Comparison of ENCODE assay signal across 35 cellular contexts in the genomic region with DNA sequence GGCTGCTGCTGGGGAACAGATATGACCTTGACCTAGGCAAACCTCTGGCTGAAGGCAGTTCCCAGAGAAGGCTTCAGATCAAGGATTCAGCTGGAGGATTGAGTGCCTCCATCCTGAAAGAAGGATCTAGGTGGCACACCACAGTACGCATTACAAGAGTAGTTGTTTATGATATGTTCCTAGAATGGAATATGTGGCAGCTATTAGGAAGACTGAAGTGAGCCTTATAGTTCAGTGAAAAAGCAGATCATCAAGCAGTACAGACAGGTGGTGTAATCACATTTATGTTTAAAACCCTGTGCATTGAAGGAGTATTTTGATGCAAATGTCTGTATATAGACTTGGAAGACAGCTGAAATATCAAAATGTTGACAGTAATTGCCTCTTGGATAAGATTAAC.
"Had no signal": no experiment of that assay in that cellular context is flagged by ENCODE, and none has a peak within 500 bp of the region (broad histone marks: within the 10 kb centered on the region; RNA-seq: fewer than 3 reads in every experiment).

No MANE protein-coding gene starts in this region.

- H3K27ac ChIP-seq: KMS-11 had no signal

- H3K4me2 ChIP-seq: KMS-11 had no signal

- H3K4me3 ChIP-seq: MG63 had no signal

- DNase-seq: Karpas-422, Kasumi-1, KG1, MG63, MM.1S, MV-4-11, NCI-H1048, NCI-H1092, NCI-H1092 treated with DMSO at 0.1 percent for 48 hours, NCI-H1105, NCI-H1105 treated with DMSO at 0.1 percent for 48 hours, NCI-H1417, NCI-H1417 treated with DMSO at 0.1 percent for 48 hours, NCI-H1436, NCI-H1436 treated with DMSO at 0.1 percent for 48 hours, NCI-H146, NCI-H1694, NCI-H1694 treated with DMSO at 0.1 percent for 48 hours, NCI-H187, NCI-H187 treated with DMSO at 0.1 percent for 48 hours, NCI-H1930, NCI-H2029, NCI-H2029 treated with DMSO at 0.1 percent for 48 hours, NCI-H2081, NCI-H2081 treated with DMSO at 0.1 percent for 48 hours, NCI-H2171, NCI-H2171 treated with DMSO at 0.1 percent for 48 hours, NCI-H2227 treated with DMSO at 0.1 percent for 48 hours, NCI-H226, NCI-H345, NCI-H446, NCI-H446 treated with DMSO at 0.1 percent for 48 hours, NCI-H510A, NCI-H510A treated with DMSO at 0.1 percent for 48 hours had no signal

- H3K36me3 ChIP-seq: MG63 had no signal

- H3K9me3 ChIP-seq: MG63 had no signal

- H3K27me3 ChIP-seq: MG63 had no signal

- H3K9ac ChIP-seq: KMS-11 had no signal
